Comparison of ENCODE assay signal across 9 cellular contexts in the genomic region with DNA sequence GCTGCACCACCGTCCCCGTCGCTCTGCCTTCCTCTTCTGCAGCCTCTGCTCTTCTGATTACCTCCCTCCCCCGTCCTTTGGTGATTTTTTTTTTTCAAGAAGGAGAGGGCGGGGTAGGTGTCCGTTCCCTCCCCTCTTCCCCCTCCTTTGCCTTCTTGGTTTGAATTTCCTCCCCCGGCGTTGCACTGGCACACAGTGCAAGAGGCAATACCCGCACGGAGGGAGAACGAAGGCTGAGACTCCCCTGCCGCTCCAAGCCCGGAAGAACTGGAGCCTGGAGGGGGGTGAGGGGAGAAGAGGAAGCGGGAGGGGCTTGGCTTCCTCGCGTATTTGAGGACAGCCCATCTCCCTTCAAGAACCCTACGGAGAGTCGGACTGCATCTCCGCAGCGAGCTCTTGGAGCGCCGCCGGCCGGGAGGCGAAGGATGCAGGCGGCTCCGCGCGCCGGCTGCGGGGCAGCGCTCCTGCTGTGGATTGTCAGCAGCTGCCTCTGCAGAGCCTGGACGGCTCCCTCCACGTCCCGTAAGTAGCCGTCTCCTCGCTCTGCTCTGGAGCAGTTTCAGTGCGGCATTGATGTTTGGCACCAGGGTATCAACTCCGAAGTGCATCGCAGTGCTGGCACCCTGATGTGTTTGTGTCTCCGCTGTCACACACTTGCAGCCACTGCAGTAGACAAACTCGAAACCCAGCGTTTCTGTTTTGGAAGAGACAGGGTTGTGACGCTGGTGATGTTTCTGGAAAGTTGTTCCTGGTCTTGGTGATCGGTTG. TPM values are rescaled to one million over a fixed set of nuclear protein-coding genes. Genes with fewer than 3 reads are reported as not detected.
DNase-seq lines count a peak whose midpoint lies in the region; ATAC-seq and TF ChIP-seq lines count a peak whose summit lies in the region.
"Had no signal": no experiment of that assay in that cellular context is flagged by ENCODE, and none has a peak within 500 bp of the region (broad histone marks: within the 10 kb centered on the region; RNA-seq: fewer than 3 reads in every experiment).

A gene (plus strand): TSS at position 350 of the 768 bp plus-strand sequence. CDS start 76 bp downstream, at position 426.

- CTCF ChIA-PET in activated CD8-positive, alpha-beta T cell treated with anti-CD3 and anti-CD28 coated beads, Interleukin-2, amount 10 ng/mL, durations not matched to agents 7 days and 5 days (lab: Charles Lee): no interaction called here

- peak within 1 kb of the TSS; percentile 25 for H3K4me3 Mint-ChIP-seq in activated CD8-positive, alpha-beta T cell treated with anti-CD3 and anti-CD28 coated beads, Interleukin-2, amount 10 ng/mL, durations not matched to agents 7 days and 5 days
- peak within 1 kb of the TSS; percentile 94 for H3K4me3 Mint-ChIP-seq in glutamatergic neuron (ENCODE audit: unreplicated experiment)

- POLR2A ChIA-PET in activated CD8-positive, alpha-beta T cell treated with anti-CD3 and anti-CD28 coated beads, Interleukin-2, amount 10 ng/mL, durations not matched to agents 7 days and 5 days (lab: Charles Lee): no interaction called here

- DNase-seq in EH (ENCODE audit: low read depth) (peak; percentile 13), NCI-H1092 (lab: John Stamatoyannopoulos, UW) (peak; percentile 79), glutamatergic neuron (peak; percentile 79), pons (ENCODE audit: low spot score) (peak; percentile 19), omental fat pad (ENCODE audit: low spot score) (no peak), mesenteric fat pad (ENCODE audit: low spot score) (no peak)
- no peak for DNase-seq in activated CD8-positive, alpha-beta T cell treated with anti-CD3 and anti-CD28 coated beads, Interleukin-2, amount 10 ng/mL, durations not matched to agents 7 days and 5 days

- no peaks in the 10 kb centered on the region for H3K9me3 Mint-ChIP-seq in activated CD8-positive, alpha-beta T cell treated with anti-CD3 and anti-CD28 coated beads, Interleukin-2, amount 10 ng/mL, durations not matched to agents 7 days and 5 days (ENCODE audit: insufficient read depth)
- H3K9me3 Mint-ChIP-seq in glutamatergic neuron (ENCODE audit: unreplicated experiment): peaks cover 13% of the 10 kb centered on the region

- TF ChIP-seq CTCF in glutamatergic neuron (IDR thresholded peaks at IDR 0.05; ENCODE audit: partially characterized antibody, unreplicated experiment) (no peak), omental fat pad (IDR thresholded peaks at IDR 0.05) (no peak)

- peaks cover 6% of the 10 kb centered on the region for H3K4me1 Mint-ChIP-seq in activated CD8-positive, alpha-beta T cell treated with anti-CD3 and anti-CD28 coated beads, Interleukin-2, amount 10 ng/mL, durations not matched to agents 7 days and 5 days (ENCODE audit: low read depth)
- peaks cover 17% of the 10 kb centered on the region for H3K4me1 Mint-ChIP-seq in glutamatergic neuron (ENCODE audit: low read depth, unreplicated experiment)

- H3K36me3 Mint-ChIP-seq in activated CD8-positive, alpha-beta T cell treated with anti-CD3 and anti-CD28 coated beads, Interleukin-2, amount 10 ng/mL, durations not matched to agents 7 days and 5 days (ENCODE audit: low read depth): no peaks in the 10 kb centered on the region
- no peaks in the 10 kb centered on the region for H3K36me3 Mint-ChIP-seq in glutamatergic neuron (ENCODE audit: unreplicated experiment)

- H3K27me3 Mint-ChIP-seq in activated CD8-positive, alpha-beta T cell treated with anti-CD3 and anti-CD28 coated beads, Interleukin-2, amount 10 ng/mL, durations not matched to agents 7 days and 5 days (ENCODE audit: low read depth): peaks cover 12% of the 10 kb centered on the region
- H3K27me3 Mint-ChIP-seq in glutamatergic neuron (ENCODE audit: unreplicated experiment): peaks cover 1% of the 10 kb centered on the region

- ATAC-seq in activated CD8-positive, alpha-beta T cell treated with anti-CD3 and anti-CD28 coated beads, Interleukin-2, amount 10 ng/mL, durations not matched to agents 7 days and 5 days: no peak
- ATAC-seq in HG02870 (IDR thresholded peaks at IDR 0.05; ENCODE audit: unreplicated experiment) (no peak), omental fat pad (ENCODE audit: low FRiP score) (no peak)

- H3K27ac Mint-ChIP-seq in activated CD8-positive, alpha-beta T cell treated with anti-CD3 and anti-CD28 coated beads, Interleukin-2, amount 10 ng/mL, durations not matched to agents 7 days and 5 days: no peak within 1 kb of the TSS
- H3K27ac Mint-ChIP-seq in glutamatergic neuron (ENCODE audit: unreplicated experiment): peak within 1 kb of the TSS; percentile 94

RNA-seq across cellular contexts. Expression of the gene that starts here (rescaled TPM):
- total RNA-seq in activated CD8-positive, alpha-beta T cell treated with anti-CD3 and anti-CD28 coated beads, Interleukin-2, amount 10 ng/mL, durations not matched to agents 7 days and 5 days: not detected
- total RNA-seq in glutamatergic neuron (ENCODE audit: unreplicated experiment) (25.8 TPM), omental fat pad (1 to 10 TPM in 2 of 4 donors, under 1 TPM in 1, not detected in 1; 0.38 to 1.5 (median 1.1) TPM), mesenteric fat pad (1.3 TPM)
- total RNA-seq: LHCN-M2 had no signal

Comparison
In these comparisons a context has a peak if more than half of its experiments do, and no peak if none do; other contexts are left out.
1. RNA of the gene that starts here (total RNA-seq): 25.8 TPM in glutamatergic neuron (single experiment); 1.3 TPM in mesenteric fat pad (single experiment), 0.38 to 1.5 TPM in omental fat pad and not detected in activated CD8-positive, alpha-beta T cell treated with anti-CD3 and anti-CD28 coated beads, Interleukin-2, amount 10 ng/mL, durations not matched to agents 7 days and 5 days; every median in the first group is over 10 times any median in the second.
2. DNase-seq: peak in EH (single experiment), NCI-H1092 (single experiment), glutamatergic neuron (single experiment) and pons (single experiment); none in activated CD8-positive, alpha-beta T cell treated with anti-CD3 and anti-CD28 coated beads, Interleukin-2, amount 10 ng/mL, durations not matched to agents 7 days and 5 days (single experiment), omental fat pad (single experiment) and mesenteric fat pad (single experiment).